ENCODE assay signal across 1 cellular context in the genomic region with DNA sequence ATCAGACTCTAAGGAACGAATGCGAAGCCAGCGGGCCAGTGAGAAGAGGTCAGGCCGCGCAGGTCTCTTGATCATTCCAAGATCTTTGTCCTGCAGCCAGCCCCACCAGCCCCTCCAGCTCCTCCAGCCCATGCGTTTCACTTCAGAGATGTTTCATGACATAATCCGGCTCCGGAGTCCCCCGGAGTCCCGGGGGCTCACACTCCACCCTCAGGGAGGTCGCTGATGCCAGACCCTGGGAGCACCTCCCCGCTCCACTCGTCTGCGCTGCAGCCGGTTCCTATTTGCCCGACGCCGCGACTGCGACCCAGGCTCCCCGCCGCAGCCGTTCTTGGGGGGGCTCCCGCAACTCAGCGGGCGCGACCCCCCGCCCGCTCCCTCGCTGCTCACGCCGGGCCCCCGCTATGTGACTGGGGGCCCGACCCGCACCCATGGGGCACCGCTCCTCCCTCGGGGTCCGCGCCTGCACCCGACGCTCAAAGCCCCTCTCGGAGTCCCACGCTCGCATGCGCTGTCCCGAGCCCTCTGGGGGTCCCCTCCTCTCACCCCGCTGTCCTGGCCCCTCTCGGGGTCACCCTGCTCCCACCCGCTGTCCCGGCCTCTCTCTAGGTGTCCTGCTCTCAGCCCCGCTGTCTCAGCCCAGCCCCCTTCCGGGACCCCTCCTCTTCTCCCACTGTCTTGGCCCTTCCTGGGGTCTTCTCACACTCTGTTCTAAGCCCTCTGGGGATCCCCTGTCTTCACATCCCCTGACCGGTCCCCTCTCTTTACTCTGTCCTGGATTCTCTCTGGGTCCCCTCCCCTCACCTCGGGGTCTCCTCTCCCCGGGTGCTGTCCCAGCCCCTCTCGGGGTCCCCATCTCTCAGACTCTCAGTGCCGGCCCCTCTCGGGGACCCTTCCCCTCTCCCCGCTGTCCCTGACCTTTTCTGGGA.
TF ChIP-seq lines count a peak whose summit lies in the region.

No MANE protein-coding gene starts in this region.

TF ChIP-seq in K562, 482 proteins besides CTCF, POLR2A, EP300 and RAD21 (continued from another document and continues in another):
- TF ChIP-seq, protein P1, sequence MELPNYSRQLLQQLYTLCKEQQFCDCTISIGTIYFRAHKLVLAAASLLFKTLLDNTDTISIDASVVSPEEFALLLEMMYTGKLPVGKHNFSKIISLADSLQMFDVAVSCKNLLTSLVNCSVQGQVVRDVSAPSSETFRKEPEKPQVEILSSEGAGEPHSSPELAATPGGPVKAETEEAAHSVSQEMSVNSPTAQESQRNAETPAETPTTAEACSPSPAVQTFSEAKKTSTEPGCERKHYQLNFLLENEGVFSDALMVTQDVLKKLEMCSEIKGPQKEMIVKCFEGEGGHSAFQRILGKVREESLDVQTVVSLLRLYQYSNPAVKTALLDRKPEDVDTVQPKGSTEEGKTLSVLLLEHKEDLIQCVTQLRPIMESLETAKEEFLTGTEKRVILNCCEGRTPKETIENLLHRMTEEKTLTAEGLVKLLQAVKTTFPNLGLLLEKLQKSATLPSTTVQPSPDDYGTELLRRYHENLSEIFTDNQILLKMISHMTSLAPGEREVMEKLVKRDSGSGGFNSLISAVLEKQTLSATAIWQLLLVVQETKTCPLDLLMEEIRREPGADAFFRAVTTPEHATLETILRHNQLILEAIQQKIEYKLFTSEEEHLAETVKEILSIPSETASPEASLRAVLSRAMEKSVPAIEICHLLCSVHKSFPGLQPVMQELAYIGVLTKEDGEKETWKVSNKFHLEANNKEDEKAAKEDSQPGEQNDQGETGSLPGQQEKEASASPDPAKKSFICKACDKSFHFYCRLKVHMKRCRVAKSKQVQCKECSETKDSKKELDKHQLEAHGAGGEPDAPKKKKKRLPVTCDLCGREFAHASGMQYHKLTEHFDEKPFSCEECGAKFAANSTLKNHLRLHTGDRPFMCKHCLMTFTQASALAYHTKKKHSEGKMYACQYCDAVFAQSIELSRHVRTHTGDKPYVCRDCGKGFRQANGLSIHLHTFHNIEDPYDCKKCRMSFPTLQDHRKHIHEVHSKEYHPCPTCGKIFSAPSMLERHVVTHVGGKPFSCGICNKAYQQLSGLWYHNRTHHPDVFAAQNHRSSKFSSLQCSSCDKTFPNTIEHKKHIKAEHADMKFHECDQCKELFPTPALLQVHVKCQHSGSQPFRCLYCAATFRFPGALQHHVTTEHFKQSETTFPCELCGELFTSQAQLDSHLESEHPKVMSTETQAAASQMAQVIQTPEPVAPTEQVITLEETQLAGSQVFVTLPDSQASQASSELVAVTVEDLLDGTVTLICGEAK (IDR thresholded peaks at IDR 0.05): 0 out of 2 replicates have a peak, but pooled peaks have one; percentile 13
- TF ChIP-seq, protein P1 (CRISPR knock-in tag; IDR thresholded peaks at IDR 0.05): no peak
- TF ChIP-seq BHLHE40 (IDR thresholded peaks at IDR 0.05; ENCODE audit: low read length) (no peak), KDM5B (IDR thresholded peaks at IDR 0.05; ENCODE audit: insufficient replicate concordance, low read depth, low read length) (peak; percentile 37), MYBL2 (IDR thresholded peaks at IDR 0.05; ENCODE audit: low read depth) (no peak), MYBL2 (CRISPR knock-in tag; IDR thresholded peaks at IDR 0.05; ENCODE audit: borderline replicate concordance) (no peak), HMGN3 (IDR thresholded peaks at IDR 0.05; ENCODE audit: borderline replicate concordance, extremely low read depth, insufficient read length, low read depth, low read length) (peak; percentile 38), MCM5 (IDR thresholded peaks at IDR 0.05; ENCODE audit: low read depth) (no peak), NRF1 (conservative IDR thresholded peaks at IDR 0.05 in 1 of 2, IDR thresholded peaks at IDR 0.05 in 1 of 2) (peak; percentile 73 to 75), MTA3 (IDR thresholded peaks at IDR 0.05; ENCODE audit: borderline replicate concordance) (no peak), ZBTB7A (IDR thresholded peaks at IDR 0.05; ENCODE audit: borderline replicate concordance, control insufficient read depth, low read depth, low read length) (peak; percentile 74), FIP1L1 (IDR thresholded peaks at IDR 0.05; ENCODE audit: low read depth, low read length, poor library complexity, severe bottlenecking) (no peak), TAL1 (IDR thresholded peaks at IDR 0.05) (no peak), ZNF764 (CRISPR knock-in tag; IDR thresholded peaks at IDR 0.05; ENCODE audit: low read depth) (no peak), ZFPM2 (CRISPR knock-in tag; IDR thresholded peaks at IDR 0.05) (no peak), ETS2 (tag; IDR thresholded peaks at IDR 0.05; ENCODE audit: borderline replicate concordance, poor library complexity, severe bottlenecking) (no peak), SMAD3 (CRISPR knock-in tag; conservative IDR thresholded peaks at IDR 0.05) (no peak), ZEB2 (IDR thresholded peaks at IDR 0.05) (no peak), HCFC1 (IDR thresholded peaks at IDR 0.05; ENCODE audit: low read depth, low read length) (no peak), ZNF75A (CRISPR knock-in tag; IDR thresholded peaks at IDR 0.05) (no peak), FOXJ2 (tag; IDR thresholded peaks at IDR 0.05) (no peak), HEY1 (CRISPR knock-in tag; IDR thresholded peaks at IDR 0.05; ENCODE audit: borderline replicate concordance) (no peak), ZNF778 (CRISPR knock-in tag; IDR thresholded peaks at IDR 0.05) (no peak), LCOR (CRISPR knock-in tag; IDR thresholded peaks at IDR 0.05) (no peak), SMARCC2 (IDR thresholded peaks at IDR 0.05; ENCODE audit: low read depth) (peak; percentile 20; the same call in 1 of the 2 replicates), XRCC5 (IDR thresholded peaks at IDR 0.05; ENCODE audit: low read depth, low read length) (no peak), SMARCA4 (IDR thresholded peaks at IDR 0.05) (no peak), SIN3A (IDR thresholded peaks at IDR 0.05; ENCODE audit: borderline replicate concordance in 2 of 2, control insufficient read depth in 1 of 2, low read depth in 2 of 2, low read length in 2 of 2) (peak in 1 of 2 experiments; percentile 27; a peak in 1 of 4 replicates), SPI1 (IDR thresholded peaks at IDR 0.05; ENCODE audit: borderline replicate concordance, low read depth, low read length) (no peak), SIN3B (IDR thresholded peaks at IDR 0.05; ENCODE audit: low read depth) (peak; percentile 31; the same call in 1 of the 2 replicates), BDP1 (IDR thresholded peaks at IDR 0.05; ENCODE audit: insufficient read depth, insufficient read length) (no peak), NFIX (CRISPR knock-in tag; IDR thresholded peaks at IDR 0.05; ENCODE audit: low read depth) (no peak), NFRKB (IDR thresholded peaks at IDR 0.05; ENCODE audit: low read depth) (no peak), SRSF3 (IDR thresholded peaks at IDR 0.05; ENCODE audit: insufficient read depth, low read length) (no peak)
- TF ChIP-seq, protein P2, sequence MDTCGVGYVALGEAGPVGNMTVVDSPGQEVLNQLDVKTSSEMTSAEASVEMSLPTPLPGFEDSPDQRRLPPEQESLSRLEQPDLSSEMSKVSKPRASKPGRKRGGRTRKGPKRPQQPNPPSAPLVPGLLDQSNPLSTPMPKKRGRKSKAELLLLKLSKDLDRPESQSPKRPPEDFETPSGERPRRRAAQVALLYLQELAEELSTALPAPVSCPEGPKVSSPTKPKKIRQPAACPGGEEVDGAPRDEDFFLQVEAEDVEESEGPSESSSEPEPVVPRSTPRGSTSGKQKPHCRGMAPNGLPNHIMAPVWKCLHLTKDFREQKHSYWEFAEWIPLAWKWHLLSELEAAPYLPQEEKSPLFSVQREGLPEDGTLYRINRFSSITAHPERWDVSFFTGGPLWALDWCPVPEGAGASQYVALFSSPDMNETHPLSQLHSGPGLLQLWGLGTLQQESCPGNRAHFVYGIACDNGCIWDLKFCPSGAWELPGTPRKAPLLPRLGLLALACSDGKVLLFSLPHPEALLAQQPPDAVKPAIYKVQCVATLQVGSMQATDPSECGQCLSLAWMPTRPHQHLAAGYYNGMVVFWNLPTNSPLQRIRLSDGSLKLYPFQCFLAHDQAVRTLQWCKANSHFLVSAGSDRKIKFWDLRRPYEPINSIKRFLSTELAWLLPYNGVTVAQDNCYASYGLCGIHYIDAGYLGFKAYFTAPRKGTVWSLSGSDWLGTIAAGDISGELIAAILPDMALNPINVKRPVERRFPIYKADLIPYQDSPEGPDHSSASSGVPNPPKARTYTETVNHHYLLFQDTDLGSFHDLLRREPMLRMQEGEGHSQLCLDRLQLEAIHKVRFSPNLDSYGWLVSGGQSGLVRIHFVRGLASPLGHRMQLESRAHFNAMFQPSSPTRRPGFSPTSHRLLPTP (IDR thresholded peaks at IDR 0.05; ENCODE audit: borderline replicate concordance, extremely low read depth, insufficient read length): no peak
- TF ChIP-seq, protein P3, sequence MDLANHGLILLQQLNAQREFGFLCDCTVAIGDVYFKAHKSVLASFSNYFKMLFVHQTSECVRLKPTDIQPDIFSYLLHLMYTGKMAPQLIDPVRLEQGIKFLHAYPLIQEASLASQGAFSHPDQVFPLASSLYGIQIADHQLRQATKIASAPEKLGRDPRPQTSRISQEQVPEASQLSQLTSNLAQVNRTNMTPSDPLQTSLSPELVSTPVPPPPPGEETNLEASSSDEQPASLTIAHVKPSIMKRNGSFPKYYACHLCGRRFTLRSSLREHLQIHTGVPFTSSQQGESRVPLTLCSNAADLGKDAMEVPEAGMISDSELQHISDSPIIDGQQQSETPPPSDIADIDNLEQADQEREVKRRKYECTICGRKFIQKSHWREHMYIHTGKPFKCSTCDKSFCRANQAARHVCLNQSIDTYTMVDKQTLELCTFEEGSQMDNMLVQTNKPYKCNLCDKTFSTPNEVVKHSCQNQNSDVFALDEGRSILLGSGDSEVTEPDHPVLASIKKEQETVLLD (IDR thresholded peaks at IDR 0.05): no peak
- TF ChIP-seq, protein P4, sequence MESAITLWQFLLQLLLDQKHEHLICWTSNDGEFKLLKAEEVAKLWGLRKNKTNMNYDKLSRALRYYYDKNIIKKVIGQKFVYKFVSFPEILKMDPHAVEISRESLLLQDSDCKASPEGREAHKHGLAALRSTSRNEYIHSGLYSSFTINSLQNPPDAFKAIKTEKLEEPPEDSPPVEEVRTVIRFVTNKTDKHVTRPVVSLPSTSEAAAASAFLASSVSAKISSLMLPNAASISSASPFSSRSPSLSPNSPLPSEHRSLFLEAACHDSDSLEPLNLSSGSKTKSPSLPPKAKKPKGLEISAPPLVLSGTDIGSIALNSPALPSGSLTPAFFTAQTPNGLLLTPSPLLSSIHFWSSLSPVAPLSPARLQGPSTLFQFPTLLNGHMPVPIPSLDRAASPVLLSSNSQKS (CRISPR knock-in tag; IDR thresholded peaks at IDR 0.05): no peak
- TF ChIP-seq, protein P5, sequence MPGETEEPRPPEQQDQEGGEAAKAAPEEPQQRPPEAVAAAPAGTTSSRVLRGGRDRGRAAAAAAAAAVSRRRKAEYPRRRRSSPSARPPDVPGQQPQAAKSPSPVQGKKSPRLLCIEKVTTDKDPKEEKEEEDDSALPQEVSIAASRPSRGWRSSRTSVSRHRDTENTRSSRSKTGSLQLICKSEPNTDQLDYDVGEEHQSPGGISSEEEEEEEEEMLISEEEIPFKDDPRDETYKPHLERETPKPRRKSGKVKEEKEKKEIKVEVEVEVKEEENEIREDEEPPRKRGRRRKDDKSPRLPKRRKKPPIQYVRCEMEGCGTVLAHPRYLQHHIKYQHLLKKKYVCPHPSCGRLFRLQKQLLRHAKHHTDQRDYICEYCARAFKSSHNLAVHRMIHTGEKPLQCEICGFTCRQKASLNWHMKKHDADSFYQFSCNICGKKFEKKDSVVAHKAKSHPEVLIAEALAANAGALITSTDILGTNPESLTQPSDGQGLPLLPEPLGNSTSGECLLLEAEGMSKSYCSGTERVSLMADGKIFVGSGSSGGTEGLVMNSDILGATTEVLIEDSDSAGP (CRISPR knock-in tag; IDR thresholded peaks at IDR 0.05): no peak
- TF ChIP-seq, protein P6, sequence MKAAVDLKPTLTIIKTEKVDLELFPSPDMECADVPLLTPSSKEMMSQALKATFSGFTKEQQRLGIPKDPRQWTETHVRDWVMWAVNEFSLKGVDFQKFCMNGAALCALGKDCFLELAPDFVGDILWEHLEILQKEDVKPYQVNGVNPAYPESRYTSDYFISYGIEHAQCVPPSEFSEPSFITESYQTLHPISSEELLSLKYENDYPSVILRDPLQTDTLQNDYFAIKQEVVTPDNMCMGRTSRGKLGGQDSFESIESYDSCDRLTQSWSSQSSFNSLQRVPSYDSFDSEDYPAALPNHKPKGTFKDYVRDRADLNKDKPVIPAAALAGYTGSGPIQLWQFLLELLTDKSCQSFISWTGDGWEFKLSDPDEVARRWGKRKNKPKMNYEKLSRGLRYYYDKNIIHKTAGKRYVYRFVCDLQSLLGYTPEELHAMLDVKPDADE (conservative IDR thresholded peaks at IDR 0.05; ENCODE audit: control insufficient read depth, low read depth, low read length): no peak
- TF ChIP-seq, protein P7, sequence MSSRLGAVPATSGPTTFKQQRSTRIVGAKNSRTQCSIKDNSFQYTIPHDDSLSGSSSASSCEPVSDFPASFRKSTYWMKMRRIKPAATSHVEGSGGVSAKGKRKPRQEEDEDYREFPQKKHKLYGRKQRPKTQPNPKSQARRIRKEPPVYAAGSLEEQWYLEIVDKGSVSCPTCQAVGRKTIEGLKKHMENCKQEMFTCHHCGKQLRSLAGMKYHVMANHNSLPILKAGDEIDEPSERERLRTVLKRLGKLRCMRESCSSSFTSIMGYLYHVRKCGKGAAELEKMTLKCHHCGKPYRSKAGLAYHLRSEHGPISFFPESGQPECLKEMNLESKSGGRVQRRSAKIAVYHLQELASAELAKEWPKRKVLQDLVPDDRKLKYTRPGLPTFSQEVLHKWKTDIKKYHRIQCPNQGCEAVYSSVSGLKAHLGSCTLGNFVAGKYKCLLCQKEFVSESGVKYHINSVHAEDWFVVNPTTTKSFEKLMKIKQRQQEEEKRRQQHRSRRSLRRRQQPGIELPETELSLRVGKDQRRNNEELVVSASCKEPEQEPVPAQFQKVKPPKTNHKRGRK (tag; IDR thresholded peaks at IDR 0.05): no peak
